8 cellular contexts compared by ENCODE assay signal in the genomic region with DNA sequence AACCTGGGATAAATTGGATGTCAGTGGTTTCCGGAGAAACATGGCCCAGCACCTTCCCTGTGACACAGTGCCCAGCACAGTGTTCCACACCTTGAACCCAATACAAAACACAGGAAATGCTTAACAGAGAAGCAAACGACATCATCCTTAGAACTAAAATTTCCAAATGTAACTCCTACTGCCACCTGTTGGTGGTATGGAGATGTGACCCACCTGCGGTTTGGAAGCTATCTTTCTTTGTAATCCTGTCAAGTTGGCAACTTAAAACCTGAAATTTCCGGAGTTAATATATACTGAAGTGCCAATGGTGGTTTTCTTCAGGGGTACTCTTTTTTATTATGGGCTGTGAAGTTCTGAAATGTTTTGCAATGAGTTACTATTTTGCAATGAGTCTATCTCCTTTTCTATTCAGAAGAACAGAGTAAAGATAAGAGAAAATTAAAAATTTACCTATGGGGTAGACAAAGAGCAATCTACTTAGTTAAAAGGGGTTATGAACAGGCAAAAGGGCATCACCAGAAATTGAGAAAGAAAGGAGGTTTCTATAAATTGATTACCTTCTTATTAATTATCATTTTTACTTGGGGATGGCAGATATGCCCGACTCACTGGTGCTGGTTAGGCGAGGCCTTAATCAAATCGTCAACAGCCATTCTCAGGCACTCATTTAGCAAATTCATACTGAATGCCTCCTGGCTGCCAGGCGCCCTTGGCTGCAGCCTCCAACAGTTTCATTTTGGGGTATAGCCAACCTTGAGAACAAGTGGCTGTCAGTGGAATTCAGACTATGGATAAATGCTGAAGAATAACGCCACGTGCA.
DNase-seq lines count a peak whose midpoint lies in the region; ATAC-seq and TF ChIP-seq lines count a peak whose summit lies in the region.

No MANE protein-coding gene starts in this region.

- no peaks in the 10 kb centered on the region for H3K36me3 Mint-ChIP-seq in activated CD8-positive, alpha-beta T cell treated with anti-CD3 and anti-CD28 coated beads for 36 hours (ENCODE audit: low read depth)
- H3K36me3 Mint-ChIP-seq in activated CD8-positive, alpha-beta T cell treated with anti-CD3 and anti-CD28 coated beads, Interleukin-2, amount 10 ng/mL, durations not matched to agents 7 days and 5 days (ENCODE audit: low read depth): no peaks in the 10 kb centered on the region
- no peaks in the 10 kb centered on the region for H3K36me3 Mint-ChIP-seq in osteocyte (ENCODE audit: unreplicated experiment)

- TF ChIP-seq CTCF in activated CD8-positive, alpha-beta T cell treated with anti-CD3 and anti-CD28 coated beads for 36 hours (IDR thresholded peaks at IDR 0.05): peak; percentile 47
- peak; percentile 37 for TF ChIP-seq CTCF in osteocyte (IDR thresholded peaks at IDR 0.05)

- no peaks in the 10 kb centered on the region for H3K4me1 Mint-ChIP-seq in activated CD8-positive, alpha-beta T cell treated with anti-CD3 and anti-CD28 coated beads for 36 hours (ENCODE audit: low read depth)
- H3K4me1 Mint-ChIP-seq in activated CD8-positive, alpha-beta T cell treated with anti-CD3 and anti-CD28 coated beads, Interleukin-2, amount 10 ng/mL, durations not matched to agents 7 days and 5 days (ENCODE audit: low read depth): no peaks in the 10 kb centered on the region
- H3K4me1 Mint-ChIP-seq in osteocyte (ENCODE audit: unreplicated experiment): no peaks in the 10 kb centered on the region

- CTCF ChIA-PET in activated CD8-positive, alpha-beta T cell treated with anti-CD3 and anti-CD28 coated beads for 36 hours (lab: Charles Lee): interaction anchor here (1.5 kb wide), 1 partner anchor 22 kb away, joined by 3 read pairs; no protein-coding TSS in a partner anchor
- CTCF ChIA-PET in activated CD8-positive, alpha-beta T cell treated with anti-CD3 and anti-CD28 coated beads, Interleukin-2, amount 10 ng/mL, durations not matched to agents 7 days and 5 days (lab: Charles Lee): no interaction called here

- H3K27ac Mint-ChIP-seq in activated CD8-positive, alpha-beta T cell treated with anti-CD3 and anti-CD28 coated beads for 36 hours: no peak overlapping the region
- no peak overlapping the region for H3K27ac Mint-ChIP-seq in activated CD8-positive, alpha-beta T cell treated with anti-CD3 and anti-CD28 coated beads, Interleukin-2, amount 10 ng/mL, durations not matched to agents 7 days and 5 days
- no peak overlapping the region for H3K27ac Mint-ChIP-seq in osteocyte (ENCODE audit: unreplicated experiment)

- H3K27me3 Mint-ChIP-seq in activated CD8-positive, alpha-beta T cell treated with anti-CD3 and anti-CD28 coated beads for 36 hours: peaks cover 2% of the 10 kb centered on the region
- H3K27me3 Mint-ChIP-seq in activated CD8-positive, alpha-beta T cell treated with anti-CD3 and anti-CD28 coated beads, Interleukin-2, amount 10 ng/mL, durations not matched to agents 7 days and 5 days (ENCODE audit: low read depth): no peaks in the 10 kb centered on the region
- H3K27me3 Mint-ChIP-seq in osteocyte (ENCODE audit: unreplicated experiment): no peaks in the 10 kb centered on the region

- H3K9me3 Mint-ChIP-seq in activated CD8-positive, alpha-beta T cell treated with anti-CD3 and anti-CD28 coated beads for 36 hours: peaks cover 3% of the 10 kb centered on the region
- no peaks in the 10 kb centered on the region for H3K9me3 Mint-ChIP-seq in activated CD8-positive, alpha-beta T cell treated with anti-CD3 and anti-CD28 coated beads, Interleukin-2, amount 10 ng/mL, durations not matched to agents 7 days and 5 days (ENCODE audit: insufficient read depth)
- H3K9me3 Mint-ChIP-seq in osteocyte (ENCODE audit: unreplicated experiment): peaks cover 5% of the 10 kb centered on the region

- intact Hi-C loops in activated CD8-positive, alpha-beta T cell treated with anti-CD3 and anti-CD28 coated beads for 36 hours (cut with micrococcal nuclease): no loop called here

- no peak for ATAC-seq in activated CD8-positive, alpha-beta T cell treated with anti-CD3 and anti-CD28 coated beads for 36 hours
- no peak for ATAC-seq in activated CD8-positive, alpha-beta T cell treated with anti-CD3 and anti-CD28 coated beads, Interleukin-2, amount 10 ng/mL, durations not matched to agents 7 days and 5 days
- ATAC-seq in HG03095 (IDR thresholded peaks at IDR 0.05; ENCODE audit: unreplicated experiment) (no peak), HG02852 (IDR thresholded peaks at IDR 0.05; ENCODE audit: unreplicated experiment) (no peak)

- POLR2A ChIA-PET in activated CD8-positive, alpha-beta T cell treated with anti-CD3 and anti-CD28 coated beads for 36 hours (lab: Charles Lee): no interaction called here
- POLR2A ChIA-PET in activated CD8-positive, alpha-beta T cell treated with anti-CD3 and anti-CD28 coated beads, Interleukin-2, amount 10 ng/mL, durations not matched to agents 7 days and 5 days (lab: Charles Lee): no interaction called here

- peak; percentile 8 for DNase-seq in activated CD8-positive, alpha-beta T cell treated with anti-CD3 and anti-CD28 coated beads for 36 hours
- DNase-seq in activated CD8-positive, alpha-beta T cell treated with anti-CD3 and anti-CD28 coated beads, Interleukin-2, amount 10 ng/mL, durations not matched to agents 7 days and 5 days: no peak
- DNase-seq in NCI-H2029 (lab: John Stamatoyannopoulos, UW): peak; percentile 35
- peak; percentile 4 for DNase-seq in cerebellar cortex (ENCODE audit: low spot score)
- no peak for DNase-seq in osteocyte (ENCODE audit: extremely low spot score, unreplicated experiment)
- no peak for DNase-seq in HCEC 1CT

- H3K4me3 Mint-ChIP-seq in activated CD8-positive, alpha-beta T cell treated with anti-CD3 and anti-CD28 coated beads for 36 hours: no peak overlapping the region
- no peak overlapping the region for H3K4me3 Mint-ChIP-seq in activated CD8-positive, alpha-beta T cell treated with anti-CD3 and anti-CD28 coated beads, Interleukin-2, amount 10 ng/mL, durations not matched to agents 7 days and 5 days
- H3K4me3 Mint-ChIP-seq in osteocyte (ENCODE audit: unreplicated experiment): no peak overlapping the region

Comparison
In these comparisons a context has a peak if more than half of its experiments do, and no peak if none do; other contexts are left out.
1. DNase-seq: peak in activated CD8-positive, alpha-beta T cell treated with anti-CD3 and anti-CD28 coated beads for 36 hours (single experiment), NCI-H2029 (single experiment) and cerebellar cortex (single experiment); none in activated CD8-positive, alpha-beta T cell treated with anti-CD3 and anti-CD28 coated beads, Interleukin-2, amount 10 ng/mL, durations not matched to agents 7 days and 5 days (single experiment), osteocyte (single experiment) and HCEC 1CT (single experiment).